ENCODE assay signal across 8 cellular contexts in genomic region chr20:48921168-48921882, GRCh38. TPM values are rescaled to one million over a fixed set of nuclear protein-coding genes. Genes with fewer than 3 reads are reported as not detected.
DNase-seq lines count a peak whose midpoint lies in the region; ATAC-seq and TF ChIP-seq lines count a peak whose summit lies in the region.

TSS of gene ARFGEF2 (plus strand) at chr20:48921711. CDS start at chr20:48921890, 179 bp downstream.

- DNase-seq in AG04450 (ENCODE audit: low read depth, low spot score) (peak; percentile 56), NCI-H345 treated with DMSO at 0.1 percent for 48 hours (lab: John Stamatoyannopoulos, UW; ENCODE audit: unreplicated experiment) (peak; percentile 91), caudate nucleus (lab: John Stamatoyannopoulos, UW) (peak in 60 of 61 donors; percentile 17 to 94 (median 86)), inferior parietal cortex (ENCODE audit: extremely low spot score) (peak; percentile 94), spleen (peak; percentile 99)
- peak; percentile 79 to 86 (median 83) for DNase-seq in activated CD4-positive, CD25-positive, alpha-beta regulatory T cell (lab: John Stamatoyannopoulos, UW)

- H3K36me3 ChIP-seq in spleen = no peaks in the 10 kb centered on the region

- 0 to 1% (median 0%) methylated on average over 51 to 70 of the region's 70 CpGs for WGBS in spleen, 5 donors

- peak within 1 kb of the TSS; percentile 95 for H3K4me3 ChIP-seq in AG04450 (ENCODE audit: low read depth, low read length)
- peak within 1 kb of the TSS; percentile 69 to 90 (median 80) for H3K4me3 ChIP-seq in spleen

- H3K9me3 ChIP-seq in AG04450 (ENCODE audit: control insufficient read depth, insufficient read depth, low read length) (no peaks in the 10 kb centered on the region; the same call in 1 of the 2 replicates), spleen (no peaks in the 10 kb centered on the region)

- peaks cover 40 to 62% (median 55%) of the 10 kb centered on the region in 6 donors for H3K4me1 ChIP-seq in spleen

- TF ChIP-seq CTCF in AG04450 (IDR thresholded peaks at IDR 0.05; ENCODE audit: low read depth, low read length) (no peak), spleen (IDR thresholded peaks at IDR 0.05 in 8 of 11, conservative IDR thresholded peaks at IDR 0.05 in 3 of 11) (peak in 6 of 11 experiments; percentile 16 to 53 (median 42))

- TF ChIP-seq POLR2A in spleen (IDR thresholded peaks at IDR 0.05) = peak; percentile 54 to 86 (median 69)

- H3K27me3 ChIP-seq in AG04450 (ENCODE audit: control insufficient read depth, insufficient read depth, low read length) (peaks cover 6% of the 10 kb centered on the region), spleen (replicated peaks in 1 of 7) (no peaks in the 10 kb centered on the region)

- H3K27ac ChIP-seq in AG04450 (ENCODE audit: low read depth, low read length) = peak within 1 kb of the TSS; percentile 75
- H3K27ac ChIP-seq in caudate nucleus (ENCODE audit: low read depth, low read length) = peak within 1 kb of the TSS; percentile 94
- peak within 1 kb of the TSS; percentile 91 to 98 (median 96) for H3K27ac ChIP-seq in spleen

- POLR2A ChIA-PET in AG04450 (lab: Yijun Ruan, JAX) = interaction anchor here (0.7 to 1.2 kb wide), 2 partner anchors 13 to 253 kb away, joined by 3 to 4 read pairs; no protein-coding TSS in a partner anchor

- CTCF ChIA-PET in AG04450 (lab: Charles Lee) = interaction anchor here (1.8 to 2.5 kb wide), 2 partner anchors 17 to 264 kb away, joined by 7 to 12 read pairs; no protein-coding TSS in a partner anchor

- ATAC-seq in GM18909 (IDR thresholded peaks at IDR 0.05; ENCODE audit: poor library complexity, unreplicated experiment) (peak; percentile 89), HG03175 (IDR thresholded peaks at IDR 0.05; ENCODE audit: unreplicated experiment) (peak; percentile 84)

- intact Hi-C loops in spleen (cut with DNase I; ENCODE audit: low total_unique reads) = no loop called here

RNA-seq across cellular contexts. Expression of gene ARFGEF2, which starts in this region (rescaled TPM):
- polyA plus RNA-seq in AG04450 (2011; rRNA removed) (20.5 and 22.3 TPM in 2 replicates), spleen (10 to 100 TPM in 1 of 3 donors, 1 to 10 TPM in 2; 6.7 to 10.2 (median 7.7) TPM)
- polyA minus RNA-seq in AG04450 (2011; rRNA and poly(A)+ RNA removed) = 50.6 and 53.7 TPM in 2 replicates
- total RNA-seq in spleen = 10 to 100 TPM; 34.2 to 44.4 (median 41.2) TPM

Comparison
In these comparisons a context has a peak if more than half of its experiments do, and no peak if none do; other contexts are left out.
1. Peak in every context shown above with its lines: DNase-seq, ATAC-seq, H3K4me3 ChIP-seq and H3K27ac ChIP-seq.